In genomic region chr5:155727512-155728145, GRCh38 we compare ENCODE assay signal across 2 cellular contexts.
TF ChIP-seq lines count a peak whose summit lies in the region.

No MANE protein-coding gene starts in this region.

TF ChIP-seq in IMR-90, 13 proteins besides CTCF, POLR2A, EP300 and RAD21 (continued from another document):
- TF ChIP-seq, protein P1, sequence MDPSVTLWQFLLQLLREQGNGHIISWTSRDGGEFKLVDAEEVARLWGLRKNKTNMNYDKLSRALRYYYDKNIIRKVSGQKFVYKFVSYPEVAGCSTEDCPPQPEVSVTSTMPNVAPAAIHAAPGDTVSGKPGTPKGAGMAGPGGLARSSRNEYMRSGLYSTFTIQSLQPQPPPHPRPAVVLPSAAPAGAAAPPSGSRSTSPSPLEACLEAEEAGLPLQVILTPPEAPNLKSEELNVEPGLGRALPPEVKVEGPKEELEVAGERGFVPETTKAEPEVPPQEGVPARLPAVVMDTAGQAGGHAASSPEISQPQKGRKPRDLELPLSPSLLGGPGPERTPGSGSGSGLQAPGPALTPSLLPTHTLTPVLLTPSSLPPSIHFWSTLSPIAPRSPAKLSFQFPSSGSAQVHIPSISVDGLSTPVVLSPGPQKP (IDR thresholded peaks at IDR 0.05; ENCODE audit: borderline replicate concordance, low read depth, low read length), result no peak
- no peak for TF ChIP-seq FOS (IDR thresholded peaks at IDR 0.05; ENCODE audit: low read depth, low read length)

TF ChIP-seq in HepG2, 621 proteins besides CTCF, POLR2A, EP300 and RAD21 (continued from another document):
- TF ChIP-seq CSRNP1 (CRISPR knock-in tag; IDR thresholded peaks at IDR 0.05) (no peak), ZNF777 (CRISPR knock-in tag; IDR thresholded peaks at IDR 0.05) (no peak), NR1H2 (CRISPR knock-in tag; IDR thresholded peaks at IDR 0.05; ENCODE audit: borderline replicate concordance, low read depth) (no peak), SPEN (CRISPR knock-in tag; IDR thresholded peaks at IDR 0.05; ENCODE audit: low read depth) (no peak), ZNF205 (CRISPR knock-in tag; IDR thresholded peaks at IDR 0.05) (no peak)
- TF ChIP-seq, protein P2, sequence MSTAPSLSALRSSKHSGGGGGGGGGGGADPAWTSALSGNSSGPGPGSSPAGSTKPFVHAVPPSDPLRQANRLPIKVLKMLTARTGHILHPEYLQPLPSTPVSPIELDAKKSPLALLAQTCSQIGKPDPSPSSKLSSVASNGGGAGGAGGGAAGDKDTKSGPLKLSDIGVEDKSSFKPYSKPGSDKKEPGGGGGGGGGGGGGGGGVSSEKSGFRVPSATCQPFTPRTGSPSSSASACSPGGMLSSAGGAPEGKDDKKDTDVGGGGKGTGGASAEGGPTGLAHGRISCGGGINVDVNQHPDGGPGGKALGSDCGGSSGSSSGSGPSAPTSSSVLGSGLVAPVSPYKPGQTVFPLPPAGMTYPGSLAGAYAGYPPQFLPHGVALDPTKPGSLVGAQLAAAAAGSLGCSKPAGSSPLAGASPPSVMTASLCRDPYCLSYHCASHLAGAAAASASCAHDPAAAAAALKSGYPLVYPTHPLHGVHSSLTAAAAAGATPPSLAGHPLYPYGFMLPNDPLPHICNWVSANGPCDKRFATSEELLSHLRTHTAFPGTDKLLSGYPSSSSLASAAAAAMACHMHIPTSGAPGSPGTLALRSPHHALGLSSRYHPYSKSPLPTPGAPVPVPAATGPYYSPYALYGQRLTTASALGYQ (CRISPR knock-in tag; IDR thresholded peaks at IDR 0.05), result no peak
TF ChIP-seq in HepG2: peak in this region for 0.
